ENCODE assay signal across 1 cellular context in the genomic region with DNA sequence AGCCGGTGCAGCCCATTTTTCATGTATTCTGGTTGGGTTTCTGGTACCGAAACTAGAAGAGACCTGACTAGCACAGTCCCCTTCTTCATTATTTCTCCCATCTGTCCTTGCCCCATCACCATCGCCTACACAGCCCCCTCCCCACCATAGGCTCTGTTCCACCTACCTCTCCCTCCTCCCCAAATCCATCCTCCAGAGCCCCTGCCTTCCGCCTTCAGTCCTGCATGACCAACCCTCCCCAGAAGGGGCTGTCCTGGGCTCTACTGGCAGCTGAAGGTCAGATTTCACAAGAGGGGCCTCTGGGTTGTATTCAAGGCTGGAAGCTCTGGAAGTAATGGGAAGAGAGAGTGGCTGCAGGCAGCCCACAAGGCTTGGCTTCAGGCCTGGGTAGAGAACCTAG.
TF ChIP-seq lines count a peak whose summit lies in the region.

No MANE protein-coding gene starts in this region.

TF ChIP-seq in HepG2, 621 proteins besides CTCF, POLR2A, EP300 and RAD21 (continued from another document):
- TF ChIP-seq ZNF589 (CRISPR knock-in tag; conservative IDR thresholded peaks at IDR 0.05) (no peak), CEBPB (IDR thresholded peaks at IDR 0.05; ENCODE audit: borderline replicate concordance, low read depth, low read length) (peak; percentile 82), ARNT2 (CRISPR knock-in tag; IDR thresholded peaks at IDR 0.05; ENCODE audit: low read depth) (no peak), SMAD3 (CRISPR knock-in tag; IDR thresholded peaks at IDR 0.05) (no peak)
